ENCODE assay signal across 9 cellular contexts in genomic region chr1:222897527-222898190, GRCh38.
DNase-seq lines count a peak whose midpoint lies in the region; ATAC-seq and TF ChIP-seq lines count a peak whose summit lies in the region.
"Had no signal": no experiment of that assay in that cellular context is flagged by ENCODE, and none has a peak within 500 bp of the region (broad histone marks: within the 10 kb centered on the region; RNA-seq: fewer than 3 reads in every experiment).

No MANE protein-coding gene starts in this region.

- peak; percentile 16 for DNase-seq in ACHN
- peak; percentile 14 for DNase-seq in HCEC 1CT
- peak; percentile 33 to 51 for DNase-seq in cardiac fibroblast (ENCODE audit: low read depth in 2 of 2)
- no peak for DNase-seq in GDM1 (lab: John Stamatoyannopoulos, UW)
- no peak for DNase-seq in NCI-H526 (lab: John Stamatoyannopoulos, UW)
- no peak for DNase-seq in posterior vena cava (ENCODE audit: low spot score)
- no peak for DNase-seq in body of pancreas
- DNase-seq: GF-D8 had no signal

- no peak for TF ChIP-seq POLR2A in body of pancreas (IDR thresholded peaks at IDR 0.05)

- H3K9me3 ChIP-seq in mucosa of stomach (ENCODE audit: control insufficient read depth, low read length) (no peaks in the 10 kb centered on the region), body of pancreas (no peaks in the 10 kb centered on the region)

- TF ChIP-seq CTCF in cardiac fibroblast (IDR thresholded peaks at IDR 0.05; ENCODE audit: low read depth, low read length) (no peak), body of pancreas (IDR thresholded peaks at IDR 0.05) (no peak)

- no peak overlapping the region for H3K27ac ChIP-seq in body of pancreas

- in situ Hi-C loops in ACHN (cut with HindIII; ENCODE audit: low pct_ligation_motif_present, low pct_unique_long_range_greater_than_20kb, low sequenced_read_pairs) = no loop called here

- H3K27me3 ChIP-seq in mucosa of stomach (ENCODE audit: control insufficient read depth, insufficient read depth, low read length) (no peaks in the 10 kb centered on the region), body of pancreas (no peaks in the 10 kb centered on the region)

- H3K4me1 ChIP-seq in mucosa of stomach (ENCODE audit: control insufficient read depth, insufficient read depth, low read length) (peaks cover 12% of the 10 kb centered on the region), body of pancreas (no peaks in the 10 kb centered on the region)

- peak overlapping the region; percentile 8 to 28 for H3K4me3 ChIP-seq in cardiac fibroblast (replicated peaks in 1 of 2; ENCODE audit: low read depth in 2 of 2, low read length in 2 of 2)
- H3K4me3 ChIP-seq in mucosa of stomach (ENCODE audit: low read length) = no peak overlapping the region
- H3K4me3 ChIP-seq in body of pancreas = no peak overlapping the region

- H3K36me3 ChIP-seq in mucosa of stomach (ENCODE audit: control insufficient read depth, insufficient read depth, low read length) = no peaks in the 10 kb centered on the region
- no peaks in the 10 kb centered on the region for H3K36me3 ChIP-seq in body of pancreas (replicated peaks in 1 of 2; ENCODE audit: insufficient read depth in 1 of 2, low read depth in 2 of 2)

- intact Hi-C loops in posterior vena cava (cut with DNase I) (no loop called here), body of pancreas (cut with DNase I) (no loop called here)

- peak overlapping the region; percentile 38 for H3K9ac ChIP-seq in mucosa of stomach (ENCODE audit: low read length)

- WGBS in body of pancreas, 2 donors = 46 to 55% methylated on average over 4 of the region's 4 CpGs

- ATAC-seq in body of pancreas = no peak

Comparison
In these comparisons a context has a peak if more than half of its experiments do, and no peak if none do; other contexts are left out.
1. DNase-seq: peak in ACHN (single experiment), HCEC 1CT (single experiment) and cardiac fibroblast (2 of 2); none in GDM1 (single experiment), NCI-H526 (0 of 2), posterior vena cava (single experiment) and body of pancreas (0 of 4).
2. H3K4me3 ChIP-seq: peak in cardiac fibroblast (2 of 2); none in mucosa of stomach (single experiment) and body of pancreas (0 of 2).